Comparison of ENCODE assay signal across 8 cellular contexts in genomic region chr21:37367758-37368535, GRCh38. TPM values are rescaled to one million over a fixed set of nuclear protein-coding genes. Genes with fewer than 3 reads are reported as not detected.
DNase-seq lines count a peak whose midpoint lies in the region; ATAC-seq, FAIRE-seq and TF ChIP-seq lines count a peak whose summit lies in the region.

No MANE protein-coding gene starts in this region.

- peak overlapping the region; percentile 99 for H3K27ac ChIP-seq in 22Rv1

- ATAC-seq in GM18868 (IDR thresholded peaks at IDR 0.05; ENCODE audit: unreplicated experiment): peak; percentile 15

- peak overlapping the region; percentile 94 for H3K4me3 Mint-ChIP-seq in activated naive CD4-positive, alpha-beta T cell treated with anti-CD3 and anti-CD28 coated beads, Interleukin-2, amount 50 U/mL, for 24 hours

- peaks cover 53% of the 10 kb centered on the region for H3K4me1 Mint-ChIP-seq in activated naive CD4-positive, alpha-beta T cell treated with anti-CD3 and anti-CD28 coated beads, Interleukin-2, amount 50 U/mL, for 24 hours

- peak; percentile 39 for DNase-seq in RCC 7860 (ENCODE audit: low spot score)
- DNase-seq in cardiac septum (ENCODE audit: low spot score): peak; percentile 87
- peak; percentile 18 for DNase-seq in renal cortical epithelial cell (ENCODE audit: low read depth)
- DNase-seq in inferior parietal cortex (ENCODE audit: extremely low spot score): no peak
- DNase-seq in MV-4-11 (lab: John Stamatoyannopoulos, UW): no peak

- peak overlapping the region; percentile 97 for H3K27ac Mint-ChIP-seq in activated naive CD4-positive, alpha-beta T cell treated with anti-CD3 and anti-CD28 coated beads, Interleukin-2, amount 50 U/mL, for 24 hours

- no peak for FAIRE-seq in RCC 7860 (lab: Jason Lieb, UNC)

- no peaks in the 10 kb centered on the region for H3K9me3 Mint-ChIP-seq in activated naive CD4-positive, alpha-beta T cell treated with anti-CD3 and anti-CD28 coated beads, Interleukin-2, amount 50 U/mL, for 24 hours

- H3K36me3 Mint-ChIP-seq in activated naive CD4-positive, alpha-beta T cell treated with anti-CD3 and anti-CD28 coated beads, Interleukin-2, amount 50 U/mL, for 24 hours: no peaks in the 10 kb centered on the region

- TF ChIP-seq CTCF in 22Rv1 (IDR thresholded peaks at IDR 0.05): no peak

- H3K27me3 Mint-ChIP-seq in activated naive CD4-positive, alpha-beta T cell treated with anti-CD3 and anti-CD28 coated beads, Interleukin-2, amount 50 U/mL, for 24 hours: no peaks in the 10 kb centered on the region

- intact Hi-C loops in cardiac septum (cut with DNase I): loop anchor here (2.0 to 5.0 kb wide), 3 partner anchors 84 to 194 kb away; no protein-coding TSS in a partner anchor

RNA-seq across cellular contexts. Expression of gene DYRK1A, which starts 1.4 kb away (rescaled TPM):
- total RNA-seq in cardiac septum: 72.9 TPM
- total RNA-seq in renal cortical epithelial cell: 43.8 and 76.0 TPM in 2 replicates

Comparison
In these comparisons a context has a peak if more than half of its experiments do, and no peak if none do; other contexts are left out.
1. DNase-seq: peak in RCC 7860 (single experiment), cardiac septum (single experiment) and renal cortical epithelial cell (single experiment); none in inferior parietal cortex (single experiment) and MV-4-11 (single experiment).